In the genomic region with DNA sequence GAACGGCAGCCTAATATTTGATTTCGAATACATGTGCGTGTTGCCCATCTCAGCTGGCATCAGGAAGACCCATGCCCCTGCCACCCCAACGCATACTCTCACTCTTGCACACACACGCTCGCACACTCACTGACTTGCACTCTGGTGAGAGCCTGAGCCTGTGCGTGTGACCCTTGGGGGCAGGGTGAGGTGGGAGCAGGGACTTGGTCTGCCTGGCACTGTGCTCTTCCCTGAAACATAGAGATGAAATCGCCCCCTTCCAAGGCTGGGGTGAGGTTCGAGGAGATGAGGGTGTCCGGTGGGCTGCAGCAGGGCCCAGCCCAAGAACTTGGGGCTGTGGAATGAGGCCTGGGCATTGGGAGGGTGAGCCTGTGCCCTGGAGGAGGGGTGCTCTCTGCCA, we compare ENCODE assay signal across 1 cellular context.
TF ChIP-seq lines count a peak whose summit lies in the region.

No MANE protein-coding gene starts in this region.

TF ChIP-seq in H1, 55 proteins besides CTCF, POLR2A, EP300 and RAD21:
- no peak for TF ChIP-seq RBBP5 (IDR thresholded peaks at IDR 0.05; ENCODE audit: borderline replicate concordance, low read depth, low read length)
- TF ChIP-seq GABPA (IDR thresholded peaks at IDR 0.05; ENCODE audit: borderline replicate concordance, insufficient read depth, low read length) = no peak
- TF ChIP-seq TAF1 (IDR thresholded peaks at IDR 0.05; ENCODE audit: low read depth, low read length) = no peak
- no peak for TF ChIP-seq HDAC6 (IDR thresholded peaks at IDR 0.05; ENCODE audit: low read depth, low read length)
- TF ChIP-seq TEAD4 (IDR thresholded peaks at IDR 0.05; ENCODE audit: low read depth, low read length) = no peak
- no peak for TF ChIP-seq ZNF274 (IDR thresholded peaks at IDR 0.05; ENCODE audit: borderline replicate concordance, extremely low read depth, low read length)
